8 cellular contexts compared by ENCODE assay signal in the genomic region with DNA sequence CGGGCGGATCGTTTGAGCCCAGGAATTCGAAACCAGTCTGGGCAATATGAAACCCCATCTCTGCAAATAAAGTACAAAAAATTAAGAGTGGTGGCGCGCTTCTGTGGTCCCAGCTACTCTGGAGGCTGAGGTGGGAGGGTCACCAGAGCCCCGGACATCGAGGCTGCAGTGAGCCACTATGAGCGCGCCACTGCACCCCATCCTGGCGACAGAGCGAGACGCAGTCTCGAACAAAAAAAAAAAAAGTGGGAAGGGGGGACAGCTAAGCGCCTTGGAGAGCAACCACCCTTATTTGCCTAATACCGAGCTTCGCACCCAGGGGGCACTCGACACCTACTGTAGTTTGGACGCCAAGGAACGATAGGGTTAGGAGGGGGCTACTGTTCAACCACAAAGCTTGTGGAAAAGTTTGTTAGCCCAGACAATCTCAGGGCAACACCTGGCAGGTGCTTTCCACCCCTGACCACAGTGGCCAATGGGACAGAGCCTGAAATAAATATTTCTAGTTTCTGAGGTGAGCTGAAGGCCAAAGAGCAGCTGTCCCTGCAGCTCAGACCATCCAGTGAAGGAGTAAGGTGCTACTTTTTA. TPM values are rescaled to one million over a fixed set of nuclear protein-coding genes. Genes with fewer than 3 reads are reported as not detected.
DNase-seq lines count a peak whose midpoint lies in the region; ATAC-seq and TF ChIP-seq lines count a peak whose summit lies in the region.

No MANE protein-coding gene starts in this region.

- TF ChIP-seq CTCF in epithelial cell of esophagus (IDR thresholded peaks at IDR 0.05; ENCODE audit: insufficient read depth, low read depth, low read length, missing control alignments) (peak; percentile 76), mesothelial cell of epicardium (IDR thresholded peaks at IDR 0.05; ENCODE audit: unreplicated experiment) (peak; percentile 61)

- peak overlapping the region; percentile 87 to 99 (median 98) for H3K4me3 Mint-ChIP-seq in CD4-positive, CD25-positive, alpha-beta regulatory T cell
- peak overlapping the region; percentile 98 for H3K4me3 Mint-ChIP-seq in mesothelial cell of epicardium

- H3K9me3 ChIP-seq in CD4-positive, CD25-positive, alpha-beta regulatory T cell (ENCODE audit: control insufficient read depth in 2 of 2, low read length in 2 of 2), result no peaks in the 10 kb centered on the region
- H3K9me3 ChIP-seq in HUES6 (ENCODE audit: control insufficient read depth, insufficient read depth, low read depth, low read length), result no peaks in the 10 kb centered on the region

- H3K9me3 Mint-ChIP-seq in CD4-positive, CD25-positive, alpha-beta regulatory T cell, result no peaks in the 10 kb centered on the region
- no peaks in the 10 kb centered on the region for H3K9me3 Mint-ChIP-seq in mesothelial cell of epicardium

- peak overlapping the region; percentile 89 for H3K9ac ChIP-seq in HUES6 (ENCODE audit: low read length)

- peak overlapping the region; percentile 90 for H3K4me3 ChIP-seq in CD4-positive, CD25-positive, alpha-beta regulatory T cell (ENCODE audit: low read depth, low read length)
- H3K4me3 ChIP-seq in HUES6 (ENCODE audit: low read depth, low read length) (peak overlapping the region; percentile 92), epithelial cell of esophagus (ENCODE audit: low read length) (peak overlapping the region; percentile 86)

- H3K27me3 ChIP-seq in CD4-positive, CD25-positive, alpha-beta regulatory T cell (ENCODE audit: control insufficient read depth, insufficient read depth, low read length), result no peaks in the 10 kb centered on the region
- no peaks in the 10 kb centered on the region for H3K27me3 ChIP-seq in HUES6 (ENCODE audit: control insufficient read depth, insufficient read depth, low read length)

- peaks cover 21% of the 10 kb centered on the region for H3K36me3 Mint-ChIP-seq in CD4-positive, CD25-positive, alpha-beta regulatory T cell
- H3K36me3 Mint-ChIP-seq in mesothelial cell of epicardium, result peaks cover 14% of the 10 kb centered on the region

- H3K36me3 ChIP-seq in CD4-positive, CD25-positive, alpha-beta regulatory T cell (ENCODE audit: control insufficient read depth, insufficient read depth, low read length), result peaks cover 49% of the 10 kb centered on the region
- peaks cover 52% of the 10 kb centered on the region for H3K36me3 ChIP-seq in HUES6 (ENCODE audit: control insufficient read depth, insufficient read depth, low read length)

- H3K4me1 Mint-ChIP-seq in CD4-positive, CD25-positive, alpha-beta regulatory T cell, result peaks cover 7 to 34% (median 25%) of the 10 kb centered on the region in 4 donors
- peaks cover 26% of the 10 kb centered on the region for H3K4me1 Mint-ChIP-seq in mesothelial cell of epicardium

- DNase-seq in CD4-positive, CD25-positive, alpha-beta regulatory T cell, result peak; percentile 58 to 75 (median 62)
- DNase-seq in NOMO-1 (lab: John Stamatoyannopoulos, UW; ENCODE audit: unreplicated experiment in 2 of 2), result peak; percentile 81 to 89
- peak; percentile 84 for DNase-seq in activated CD8-positive, alpha-beta memory T cell treated with anti-CD3 and anti-CD28 coated beads, Interleukin-2, amount 50 U/mL, for 48 hours
- peak; percentile 75 for DNase-seq in epithelial cell of esophagus (ENCODE audit: low read depth)
- peak; percentile 50 to 87 for DNase-seq in mesothelial cell of epicardium (ENCODE audit: low spot score in 2 of 2, unreplicated experiment in 2 of 2)
- DNase-seq in stimulated activated CD8-positive, alpha-beta memory T cell treated with anti-CD3 and anti-CD28 coated beads, Interleukin-7, amount 100 ng/mL, for 24 hours (ENCODE audit: low read depth), result peak; percentile 52

- peak overlapping the region; percentile 69 for H3K27ac ChIP-seq in CD4-positive, CD25-positive, alpha-beta regulatory T cell (ENCODE audit: insufficient read depth, low read length, poor library complexity, severe bottlenecking)
- peak overlapping the region; percentile 73; the same call in 1 of the 2 replicates for H3K27ac ChIP-seq in HUES6 (ENCODE audit: low read depth, low read length)

- H3K27ac Mint-ChIP-seq in CD4-positive, CD25-positive, alpha-beta regulatory T cell, result peak overlapping the region; percentile 85 to 96 (median 94)
- peak overlapping the region; percentile 99 for H3K27ac Mint-ChIP-seq in mesothelial cell of epicardium

- peak; percentile 35 to 43 for ATAC-seq in CD4-positive, CD25-positive, alpha-beta regulatory T cell (ENCODE audit: low read depth in 2 of 2)
- ATAC-seq in GM19467 (IDR thresholded peaks at IDR 0.05; ENCODE audit: unreplicated experiment), result peak; percentile 42

- H3K27me3 Mint-ChIP-seq in CD4-positive, CD25-positive, alpha-beta regulatory T cell, result no peaks in the 10 kb centered on the region
- no peaks in the 10 kb centered on the region for H3K27me3 Mint-ChIP-seq in mesothelial cell of epicardium (ENCODE audit: low read depth)

- peaks cover 19% of the 10 kb centered on the region for H3K4me1 ChIP-seq in CD4-positive, CD25-positive, alpha-beta regulatory T cell (ENCODE audit: control insufficient read depth, insufficient read depth, low read length, poor library complexity, severe bottlenecking)
- H3K4me1 ChIP-seq in HUES6 (ENCODE audit: control insufficient read depth, insufficient read depth, low read length), result peaks cover 7% of the 10 kb centered on the region; the same call in 1 of the 2 replicates

RNA-seq across cellular contexts. Expression of gene PSMC3IP, which starts 0.8 kb away (rescaled TPM):
- total RNA-seq in CD4-positive, CD25-positive, alpha-beta regulatory T cell, result 2.5 TPM
- polyA plus RNA-seq in CD4-positive, CD25-positive, alpha-beta regulatory T cell, result under 1 TPM in 3 of 4 donors, not detected in 1; 0.25 to 0.71 (median 0.39) TPM
- 8.3 to 9.8 TPM (median 9.7 TPM) in 3 replicates for total RNA-seq in mesothelial cell of epicardium

RNA-seq across cellular contexts. Expression of gene MLX, which starts 11.5 kb away (rescaled TPM):
- total RNA-seq in CD4-positive, CD25-positive, alpha-beta regulatory T cell, result 40.8 TPM
- polyA plus RNA-seq in CD4-positive, CD25-positive, alpha-beta regulatory T cell, result 10 to 100 TPM; 44.0 to 55.4 (median 49.5) TPM
- total RNA-seq in mesothelial cell of epicardium, result 26.1 to 27.8 TPM (median 27.0 TPM) in 3 replicates

RNA-seq across cellular contexts. Expression of gene COASY, which starts 16.4 kb away (rescaled TPM):
- total RNA-seq in CD4-positive, CD25-positive, alpha-beta regulatory T cell, result 45.0 TPM
- 10 to 100 TPM; 41.6 to 56.1 (median 51.8) TPM for polyA plus RNA-seq in CD4-positive, CD25-positive, alpha-beta regulatory T cell
- total RNA-seq in mesothelial cell of epicardium, result 60.7 to 62.0 TPM (median 61.4 TPM) in 3 replicates

RNA-seq across cellular contexts. Expression of gene HSD17B1, which starts 25.7 kb away (rescaled TPM):
- 0.91 TPM for total RNA-seq in CD4-positive, CD25-positive, alpha-beta regulatory T cell
- polyA plus RNA-seq in CD4-positive, CD25-positive, alpha-beta regulatory T cell, result under 1 TPM; 0.30 to 0.64 (median 0.61) TPM
- total RNA-seq in mesothelial cell of epicardium, result 1.6 to 3.0 TPM (median 2.2 TPM) in 3 replicates

RNA-seq across cellular contexts. Expression of gene RETREG3, which starts 30.8 kb away (rescaled TPM):
- 116 TPM for total RNA-seq in CD4-positive, CD25-positive, alpha-beta regulatory T cell
- polyA plus RNA-seq in CD4-positive, CD25-positive, alpha-beta regulatory T cell, result 100 to 1,000 TPM; 201 to 243 (median 218) TPM
- 77.7 to 79.1 TPM (median 77.8 TPM) in 3 replicates for total RNA-seq in mesothelial cell of epicardium

Comparison
In these comparisons a context has a peak if more than half of its experiments do, and no peak if none do; other contexts are left out.
1. Peak in every context shown above with its lines: DNase-seq, ATAC-seq, H3K4me3 ChIP-seq and H3K27ac ChIP-seq.